Comparison of ENCODE assay signal across 10 cellular contexts in genomic region chr19:17418710-17419109, GRCh38. TPM values are rescaled to one million over a fixed set of nuclear protein-coding genes. Genes with fewer than 3 reads are reported as not detected.
DNase-seq lines count a peak whose midpoint lies in the region; ATAC-seq and TF ChIP-seq lines count a peak whose summit lies in the region.
"Had no signal": no experiment of that assay in that cellular context is flagged by ENCODE, and none has a peak within 500 bp of the region (broad histone marks: within the 10 kb centered on the region; RNA-seq: fewer than 3 reads in every experiment).

No MANE protein-coding gene starts in this region.

- peaks cover 4% of the 10 kb centered on the region for H3K27me3 Mint-ChIP-seq in brain

- ATAC-seq in GM18520 (IDR thresholded peaks at IDR 0.05; ENCODE audit: unreplicated experiment): no peak
- no peak for ATAC-seq in HG02885 (IDR thresholded peaks at IDR 0.05; ENCODE audit: poor library complexity, unreplicated experiment)

- TF ChIP-seq CTCF in MM.1S (IDR thresholded peaks at IDR 0.05; ENCODE audit: low read length) (no peak), brain (conservative IDR thresholded peaks at IDR 0.05) (no peak)

- no peak overlapping the region for H3K9ac ChIP-seq in MM.1S (ENCODE audit: low read length)

- H4K20me1 ChIP-seq in MM.1S (ENCODE audit: insufficient read depth, low read length): no peaks in the 10 kb centered on the region

- peaks cover 3% of the 10 kb centered on the region; the same call in 1 of the 2 replicates for H3K4me1 ChIP-seq in MM.1S (ENCODE audit: low read length)
- peaks cover 4% of the 10 kb centered on the region for H3K4me1 ChIP-seq in neuron (ENCODE audit: insufficient read depth, low read length)

- H3K9me3 ChIP-seq in MM.1S (replicated peaks; ENCODE audit: insufficient read depth, low read length) (no peaks in the 10 kb centered on the region), neuron (ENCODE audit: low read length) (no peaks in the 10 kb centered on the region)
- H3K9me3 ChIP-seq: suprapubic skin had no signal

- peaks cover 14% of the 10 kb centered on the region for H3F3A ChIP-seq in MM.1S (ENCODE audit: insufficient read depth, low read length)

- no peaks in the 10 kb centered on the region for H3K9me2 ChIP-seq in MM.1S (replicated peaks; ENCODE audit: insufficient read depth, low read length)

- DNase-seq in GF-D8 (lab: John Stamatoyannopoulos, UW) (peak; percentile 21), MM.1S (no peak), Ammon's horn (ENCODE audit: low spot score) (no peak)
- DNase-seq: SHP77 treated with DMSO at 0.1 percent for 48 hours had no signal

- H3K4me3 ChIP-seq in MM.1S (ENCODE audit: low read length) (no peak overlapping the region), neuron (ENCODE audit: low read length) (peak overlapping the region; percentile 73)

- H3K27me3 ChIP-seq in MM.1S (replicated peaks; ENCODE audit: insufficient read depth, low read length) (no peaks in the 10 kb centered on the region), neuron (ENCODE audit: insufficient read depth, low read length) (no peaks in the 10 kb centered on the region)

- no peaks in the 10 kb centered on the region for H3K79me2 ChIP-seq in MM.1S (ENCODE audit: low read length)

- H2AFZ ChIP-seq in MM.1S (ENCODE audit: low read length) (no peak overlapping the region), neuron (ENCODE audit: low read depth, low read length) (no peak overlapping the region)

- peak overlapping the region; percentile 97 to 99 (median 98) for H3K27ac Mint-ChIP-seq in brain

- H3K36me3 Mint-ChIP-seq in brain: peaks cover 14% of the 10 kb centered on the region

- H3K4me1 Mint-ChIP-seq in brain: peaks cover 31% of the 10 kb centered on the region

- H3K27ac ChIP-seq in MM.1S (ENCODE audit: low read length): no peak overlapping the region

- H3K4me2 ChIP-seq in MM.1S (ENCODE audit: low read depth, low read length): peak overlapping the region; percentile 86; the same call in 1 of the 2 replicates

- H3K36me3 ChIP-seq in MM.1S (replicated peaks; ENCODE audit: insufficient read depth, low read length) (no peaks in the 10 kb centered on the region), neuron (ENCODE audit: insufficient read depth, low read length) (peaks cover 3% of the 10 kb centered on the region)

- H3K9me3 Mint-ChIP-seq in brain: peaks cover 0 to 3% (median 0%) of the 10 kb centered on the region in 5 experiments

- peak overlapping the region; percentile 90 to 94 (median 93) for H3K4me3 Mint-ChIP-seq in brain

RNA-seq across cellular contexts. Expression of gene MVB12A, which starts 1.1 kb away (rescaled TPM):
- 64.9 TPM for polyA plus RNA-seq in brain (ENCODE audit: insufficient read depth, low read depth, low replicate concordance)

RNA-seq across cellular contexts. Expression of gene BST2, which starts 13.3 kb away (rescaled TPM):
- polyA plus RNA-seq in brain (ENCODE audit: insufficient read depth, low read depth, low replicate concordance): 39.4 TPM

RNA-seq across cellular contexts. Expression of gene CCDC194, which starts 24.7 kb away (rescaled TPM):
- not detected for polyA plus RNA-seq in brain (ENCODE audit: insufficient read depth, low read depth, low replicate concordance)
- polyA plus RNA-seq: adipose tissue had no signal

RNA-seq across cellular contexts. Expression of gene TMEM221, which starts 29.8 kb away (rescaled TPM):
- 1.3 TPM for polyA plus RNA-seq in brain (ENCODE audit: insufficient read depth, low read depth, low replicate concordance)

RNA-seq across cellular contexts. Expression of gene PLVAP, which starts 41.6 kb away (rescaled TPM):
- polyA plus RNA-seq in brain (ENCODE audit: insufficient read depth, low read depth, low replicate concordance): 35.9 TPM
